ENCODE assay signal across 17 cellular contexts in genomic region chr15:71807691-71808091, GRCh38. TPM values are rescaled to one million over a fixed set of nuclear protein-coding genes. Genes with fewer than 3 reads are reported as not detected.
DNase-seq lines count a peak whose midpoint lies in the region; ATAC-seq and TF ChIP-seq lines count a peak whose summit lies in the region.
"Had no signal": no experiment of that assay in that cellular context is flagged by ENCODE, and none has a peak within 500 bp of the region (broad histone marks: within the 10 kb centered on the region; RNA-seq: fewer than 3 reads in every experiment).

No MANE protein-coding gene starts in this region.

- DNase-seq in DMS 273 (lab: John Stamatoyannopoulos, UW; ENCODE audit: unreplicated experiment) (peak; percentile 46), DMS 273 treated with DMSO at 0.1 percent for 48 hours (lab: John Stamatoyannopoulos, UW) (no peak), fibroblast of the aortic adventitia (ENCODE audit: low read depth) (peak; percentile 23), osteoblast (ENCODE audit: insufficient read length, low spot score, missing footprints) (peak; percentile 96), DMS114 treated with DMSO at 0.1 percent for 48 hours (lab: John Stamatoyannopoulos, UW; ENCODE audit: unreplicated experiment) (no peak), KBM-7 (no peak)
- DNase-seq: activated CD8-positive, alpha-beta memory T cell treated with anti-CD3 and anti-CD28 coated beads, Interleukin-2, amount 10 ng/mL, durations not matched to agents 7 days and 5 days; activated naive CD4-positive, alpha-beta T cell treated with anti-CD3 and anti-CD28 coated beads, Interleukin-2, amount 10 ng/mL, durations not matched to agents 7 days and 5 days; caudate nucleus; spleen had no signal

- peaks cover 6% of the 10 kb centered on the region for H3K27me3 ChIP-seq in osteoblast (ENCODE audit: insufficient read depth, low read length)
- H3K27me3 ChIP-seq: hepatocyte had no signal

- ATAC-seq in SK-N-SH treated with all-trans-retinoic acid at 6 μM for 48 hours = peak; percentile 49
- ATAC-seq in HG03521 (IDR thresholded peaks at IDR 0.05; ENCODE audit: unreplicated experiment) = no peak
- ATAC-seq: activated CD8-positive, alpha-beta memory T cell treated with anti-CD3 and anti-CD28 coated beads, Interleukin-2, amount 10 ng/mL, durations not matched to agents 7 days and 5 days had no signal

- peaks cover 14% of the 10 kb centered on the region for H3K4me1 ChIP-seq in osteoblast (ENCODE audit: insufficient read depth, low read length)

- H3K79me2 ChIP-seq in osteoblast (ENCODE audit: insufficient read depth, low read length) = no peaks in the 10 kb centered on the region
- H3K79me2 ChIP-seq: hepatocyte had no signal

- no peak overlapping the region for H3K4me3 ChIP-seq in fibroblast of the aortic adventitia (ENCODE audit: low read depth, low read length)
- no peak overlapping the region for H3K4me3 ChIP-seq in osteoblast (ENCODE audit: insufficient read depth, low read length)
- H3K4me3 ChIP-seq: hepatocyte, lung, spleen had no signal

- no peak overlapping the region for H3K27ac ChIP-seq in osteoblast (ENCODE audit: low read depth, low read length)
- H3K27ac ChIP-seq: 22Rv1, hepatocyte, spleen had no signal

- no peaks in the 10 kb centered on the region for H4K20me1 ChIP-seq in osteoblast (ENCODE audit: insufficient read depth, low read length)

- no peaks in the 10 kb centered on the region for H3K9me3 ChIP-seq in osteoblast (ENCODE audit: low read depth, low read length)
- H3K9me3 ChIP-seq: spleen had no signal

- in situ Hi-C loops in KBM-7 (cut with MboI; ENCODE audit: low pct_unique_long_range_greater_than_20kb, low sequenced_read_pairs) = loop anchor here (10.0 kb wide), 1 partner anchor 347 kb away; no protein-coding TSS in a partner anchor

- TF ChIP-seq CTCF in fibroblast of the aortic adventitia (IDR thresholded peaks at IDR 0.05; ENCODE audit: insufficient read depth, low read length) (no peak), osteoblast (IDR thresholded peaks at IDR 0.05; ENCODE audit: extremely low read depth, low read depth, low read length) (no peak)

- H3K4me2 ChIP-seq in osteoblast (ENCODE audit: insufficient read depth, low read length) = no peak overlapping the region
- H3K4me2 ChIP-seq: hepatocyte had no signal

- no peaks in the 10 kb centered on the region for H3K36me3 ChIP-seq in osteoblast (ENCODE audit: insufficient read depth, low read length)
- H3K36me3 ChIP-seq: spleen, WERI-Rb-1 had no signal

- no peak overlapping the region for H2AFZ ChIP-seq in osteoblast (ENCODE audit: low read length)
- H2AFZ ChIP-seq: hepatocyte had no signal

TF ChIP-seq in SK-N-SH treated with all-trans-retinoic acid at 6 μM for 48 hours, 23 proteins besides CTCF, POLR2A, EP300 and RAD21:
- no peak for TF ChIP-seq ISL1 (CRISPR knock-in tag; IDR thresholded peaks at IDR 0.05)
- TF ChIP-seq RARB (CRISPR knock-in tag; IDR thresholded peaks at IDR 0.05) = no peak
- no peak for TF ChIP-seq ZFP3 (CRISPR knock-in tag; IDR thresholded peaks at IDR 0.05)
- TF ChIP-seq ZNF565 (CRISPR knock-in tag; conservative IDR thresholded peaks at IDR 0.05; ENCODE audit: low read depth) = no peak
- TF ChIP-seq ZNF8 (CRISPR knock-in tag; IDR thresholded peaks at IDR 0.05) = no peak
- no peak for TF ChIP-seq TOX (CRISPR knock-in tag; IDR thresholded peaks at IDR 0.05; ENCODE audit: borderline replicate concordance)
- TF ChIP-seq ARNTL (CRISPR knock-in tag; IDR thresholded peaks at IDR 0.05; ENCODE audit: borderline replicate concordance, low read depth) = no peak
- no peak for TF ChIP-seq POU6F1 (CRISPR knock-in tag; IDR thresholded peaks at IDR 0.05; ENCODE audit: borderline replicate concordance, low read depth)
- no peak for TF ChIP-seq PATZ1 (CRISPR knock-in tag; IDR thresholded peaks at IDR 0.05; ENCODE audit: borderline replicate concordance)
- no peak for TF ChIP-seq ZFP30 (CRISPR knock-in tag; IDR thresholded peaks at IDR 0.05)
- TF ChIP-seq GLIS3 (CRISPR knock-in tag; IDR thresholded peaks at IDR 0.05) = no peak
- TF ChIP-seq CSDC2 (CRISPR knock-in tag; IDR thresholded peaks at IDR 0.05) = no peak
- TF ChIP-seq ZC3H10 (CRISPR knock-in tag; IDR thresholded peaks at IDR 0.05) = no peak
- no peak for TF ChIP-seq ZNF70 (CRISPR knock-in tag; IDR thresholded peaks at IDR 0.05)

RNA-seq across cellular contexts. Expression of gene NR2E3, which starts 2.7 kb away (rescaled TPM):
- total RNA-seq in fibroblast of the aortic adventitia (ENCODE audit: low replicate concordance) (0.33 and 0.63 TPM in 2 replicates), osteoblast (under 0.01 TPM in 2 replicates)
- total RNA-seq: activated CD8-positive, alpha-beta memory T cell treated with anti-CD3 and anti-CD28 coated beads, Interleukin-2, amount 10 ng/mL, durations not matched to agents 7 days and 5 days; hepatocyte; subcutaneous adipose tissue had no signal

Comparison
In these comparisons a context has a peak if more than half of its experiments do, and no peak if none do; other contexts are left out.
1. DNase-seq: peak in DMS 273 (single experiment), fibroblast of the aortic adventitia (single experiment) and osteoblast (single experiment); none in DMS 273 treated with DMSO at 0.1 percent for 48 hours (single experiment), DMS114 treated with DMSO at 0.1 percent for 48 hours (single experiment) and KBM-7 (single experiment).